Comparison of ENCODE assay signal across 12 cellular contexts in genomic region chr1:166924829-166925541, GRCh38. TPM values are rescaled to one million over a fixed set of nuclear protein-coding genes. Genes with fewer than 3 reads are reported as not detected.
A peak's percentile ranks its signal among the peaks of the same experiment; 100 is the strongest.
DNase-seq lines count a peak whose midpoint lies in the region; ATAC-seq, FAIRE-seq and TF ChIP-seq lines count a peak whose summit lies in the region.
"Had no signal": no experiment of that assay in that cellular context is flagged by ENCODE, and none has a peak within 500 bp of the region (broad histone marks: within the 10 kb centered on the region; RNA-seq: fewer than 3 reads in every experiment).

No MANE protein-coding gene starts in this region.

- no peak overlapping the region for H3K4me2 ChIP-seq in HepG2 (ENCODE audit: low read depth, low read length)

- H3K27ac ChIP-seq in HepG2 (ENCODE audit: extremely low read length, insufficient read depth, low read length) (no peak overlapping the region), aorta (ENCODE audit: low read depth in 1 of 2, low read length in 2 of 2) (no peak overlapping the region)
- H3K27ac ChIP-seq: prostate gland had no signal

- no peak overlapping the region for H3K9ac ChIP-seq in HepG2 (ENCODE audit: insufficient read depth, low read depth, low read length)

- H3K4me1 Mint-ChIP-seq in activated CD8-positive, alpha-beta T cell treated with anti-CD3 and anti-CD28 coated beads, Interleukin-2, amount 10 ng/mL, durations not matched to agents 7 days and 5 days (ENCODE audit: low read depth), result peaks cover 1% of the 10 kb centered on the region

- CTCF ChIA-PET in HepG2 (lab: Yijun Ruan, JAX; ENCODE audit: low intra/inter-chr PET ratio, low total read pairs), result no interaction called here
- CTCF ChIA-PET in activated CD8-positive, alpha-beta T cell treated with anti-CD3 and anti-CD28 coated beads, Interleukin-2, amount 10 ng/mL, durations not matched to agents 7 days and 5 days (lab: Charles Lee), result interaction anchor here (1.5 to 5.0 kb wide), 2 partner anchors 15 to 133 kb away, joined by 6 to 25 read pairs; no protein-coding TSS in a partner anchor

- TF ChIP-seq EP300 in HepG2 (IDR thresholded peaks at IDR 0.05; ENCODE audit: low read depth in 2 of 2, low read length in 2 of 2) (no peak), HepG2 (CRISPR knock-in tag; IDR thresholded peaks at IDR 0.05; ENCODE audit: borderline replicate concordance) (no peak)

- H3K9me3 Mint-ChIP-seq in activated CD8-positive, alpha-beta T cell treated with anti-CD3 and anti-CD28 coated beads, Interleukin-2, amount 10 ng/mL, durations not matched to agents 7 days and 5 days (ENCODE audit: insufficient read depth), result no peaks in the 10 kb centered on the region
- H3K9me3 Mint-ChIP-seq: T-helper 1 cell treated with Interleukin-12 subunit alpha and Interleukin-12 subunit beta and Interleukin-4 antibody, amounts not matched to agents 30 μg/mL and 1 μg/mL, for 36 hours had no signal

- no peak overlapping the region for H3K4me3 Mint-ChIP-seq in activated CD8-positive, alpha-beta T cell treated with anti-CD3 and anti-CD28 coated beads, Interleukin-2, amount 10 ng/mL, durations not matched to agents 7 days and 5 days
- H3K4me3 Mint-ChIP-seq: T-helper 1 cell treated with Interleukin-12 subunit alpha and Interleukin-12 subunit beta and Interleukin-4 antibody, amounts not matched to agents 30 μg/mL and 1 μg/mL, for 36 hours had no signal

- POLR2A ChIA-PET in HepG2 (lab: Yijun Ruan, JAX), result no interaction called here
- POLR2A ChIA-PET in activated CD8-positive, alpha-beta T cell treated with anti-CD3 and anti-CD28 coated beads, Interleukin-2, amount 10 ng/mL, durations not matched to agents 7 days and 5 days (lab: Charles Lee), result no interaction called here

- no peaks in the 10 kb centered on the region for H3K9me3 ChIP-seq in HepG2 (ENCODE audit: low read length)
- H3K9me3 ChIP-seq in aorta (ENCODE audit: control insufficient read depth, low read length), result peaks cover 1% of the 10 kb centered on the region
- H3K9me3 ChIP-seq: prostate gland had no signal

- no peak overlapping the region for H3K4me3 ChIP-seq in HepG2 (replicated peaks in 1 of 3; ENCODE audit: insufficient read depth in 1 of 3, low read depth in 2 of 3, low read length in 3 of 3)
- no peak overlapping the region for H3K4me3 ChIP-seq in aorta (ENCODE audit: low read length in 2 of 2)
- H3K4me3 ChIP-seq: prostate gland had no signal

- no peak for TF ChIP-seq CTCF in HepG2 (CRISPR knock-in tag; IDR thresholded peaks at IDR 0.05)

- intact Hi-C loops in HepG2 (cut with micrococcal nuclease; ENCODE audit: unreplicated experiment), result no loop called here
- intact Hi-C loops in aorta (cut with DNase I), result no loop called here

- H2AFZ ChIP-seq in HepG2 (ENCODE audit: low read length), result no peak overlapping the region

- H3K27me3 Mint-ChIP-seq in activated CD8-positive, alpha-beta T cell treated with anti-CD3 and anti-CD28 coated beads, Interleukin-2, amount 10 ng/mL, durations not matched to agents 7 days and 5 days (ENCODE audit: low read depth), result peaks cover 25% of the 10 kb centered on the region

- H3K36me3 ChIP-seq in HepG2 (replicated peaks in 1 of 2; ENCODE audit: control insufficient read depth in 1 of 2, insufficient read depth in 2 of 2, low read length in 2 of 2) (no peaks in the 10 kb centered on the region), aorta (ENCODE audit: control insufficient read depth in 1 of 2, insufficient read depth in 2 of 2, low read length in 1 of 2) (no peaks in the 10 kb centered on the region)
- H3K36me3 ChIP-seq: prostate gland had no signal

- ATAC-seq in GM18858 (IDR thresholded peaks at IDR 0.05; ENCODE audit: unreplicated experiment) (peak; percentile 80), GM21717 (IDR thresholded peaks at IDR 0.05; ENCODE audit: unreplicated experiment) (peak; percentile 82), HG03520 (IDR thresholded peaks at IDR 0.05; ENCODE audit: unreplicated experiment) (peak; percentile 74), HepG2 (no peak), aorta (ENCODE audit: low FRiP score) (no peak)
- no peak for ATAC-seq in activated CD8-positive, alpha-beta T cell treated with anti-CD3 and anti-CD28 coated beads, Interleukin-2, amount 10 ng/mL, durations not matched to agents 7 days and 5 days

- 26% methylated on average over 3 of the region's 3 CpGs for WGBS in HepG2 (ENCODE audit: low lambda C conversion rate)
- WGBS in aorta, 2 donors, result 76 to 95% methylated on average over 3 of the region's 3 CpGs

- H3K79me2 ChIP-seq in HepG2 (ENCODE audit: insufficient read depth, low read length), result no peaks in the 10 kb centered on the region

- no peaks in the 10 kb centered on the region for H4K20me1 ChIP-seq in HepG2 (ENCODE audit: insufficient read depth, low read length)

- peaks cover 5% of the 10 kb centered on the region; the same call in 1 of the 2 replicates for H3K4me1 ChIP-seq in HepG2 (ENCODE audit: insufficient read depth, low read length)
- H3K4me1 ChIP-seq in aorta (ENCODE audit: control insufficient read depth in 1 of 2, insufficient read depth in 2 of 2, low read length in 2 of 2), result no peaks in the 10 kb centered on the region
- H3K4me1 ChIP-seq: prostate gland had no signal

- H3K36me3 Mint-ChIP-seq in activated CD8-positive, alpha-beta T cell treated with anti-CD3 and anti-CD28 coated beads, Interleukin-2, amount 10 ng/mL, durations not matched to agents 7 days and 5 days (ENCODE audit: low read depth), result peaks cover 6% of the 10 kb centered on the region

- no TSS peak for BruUV-seq in HepG2 (replicated peaks; lab: Mats Ljungman, UMichigan)

- no peak overlapping the region for H3K27ac Mint-ChIP-seq in activated CD8-positive, alpha-beta T cell treated with anti-CD3 and anti-CD28 coated beads, Interleukin-2, amount 10 ng/mL, durations not matched to agents 7 days and 5 days
- H3K27ac Mint-ChIP-seq: T-helper 1 cell treated with Interleukin-12 subunit alpha and Interleukin-12 subunit beta and Interleukin-4 antibody, amounts not matched to agents 30 μg/mL and 1 μg/mL, for 36 hours had no signal

- DNase-seq in HepG2 (ENCODE audit: low spot score) (no peak), T-helper 9 cell (no peak), NCI-H524 treated with DMSO at 0.1 percent for 48 hours (lab: John Stamatoyannopoulos, UW) (no peak), aorta (no peak)
- no peak for DNase-seq in activated CD8-positive, alpha-beta T cell treated with anti-CD3 and anti-CD28 coated beads, Interleukin-2, amount 10 ng/mL, durations not matched to agents 7 days and 5 days
- DNase-seq: DND-41, NCI-H1694 treated with DMSO at 0.1 percent for 48 hours had no signal

- FAIRE-seq in HepG2 (lab: Jason Lieb, UNC), result no peak

- no peak for TF ChIP-seq POLR2A in HepG2 (IDR thresholded peaks at IDR 0.05; ENCODE audit: insufficient read depth in 1 of 2, low read depth in 2 of 2, low read length in 2 of 2)

- TF ChIP-seq RAD21 in HepG2 (CRISPR knock-in tag; IDR thresholded peaks at IDR 0.05), result no peak

- in situ Hi-C loops in HepG2 (cut with HindIII; ENCODE audit: extremely low pct_ligation_motif_present, low pct_unique_long_range_greater_than_20kb), result no loop called here

- peaks cover 4 to 14% of the 10 kb centered on the region in 2 experiments; a peak in 3 of 5 replicates for H3K27me3 ChIP-seq in HepG2 (ENCODE audit: control insufficient read depth in 1 of 2, insufficient read depth in 2 of 2, low read length in 2 of 2)
- H3K27me3 ChIP-seq in aorta (ENCODE audit: control insufficient read depth in 1 of 2, insufficient read depth in 2 of 2, low read length in 1 of 2), result no peaks in the 10 kb centered on the region

RNA-seq across cellular contexts. Expression of gene TADA1, which starts 48.9 kb away (rescaled TPM):
- 28.3 and 38.1 TPM in 2 replicates for total RNA-seq in HepG2 (2016; rRNA removed; fragmentation: Illumina TruSeq; extraction: Trizol)
- total RNA-seq in HepG2 (2016; cell fraction: cytosol; rRNA removed; fragmentation: Illumina TruSeq; extraction: Trizol; ENCODE audit: low read depth), result 9.2 and 10.8 TPM in 2 replicates
- total RNA-seq in HepG2 (2016; cell fraction: insoluble cytoplasmic fraction; rRNA removed; fragmentation: Illumina TruSeq; extraction: Trizol), result 27.2 and 37.8 TPM in 2 replicates
- total RNA-seq in HepG2 (2016; cell fraction: membrane; rRNA removed; fragmentation: Illumina TruSeq; extraction: Trizol), result 19.5 and 22.1 TPM in 2 replicates
- 25.7 and 26.6 TPM in 2 replicates for total RNA-seq in HepG2 (2016; cell fraction: nucleus; rRNA removed; fragmentation: Illumina TruSeq; extraction: Trizol)
- polyA plus RNA-seq in HepG2 (2011; rRNA removed), result 21.3 and 29.1 TPM in 2 replicates
- polyA plus RNA-seq in HepG2 (2011; cell fraction: cytosol; rRNA removed), result 15.5 and 21.7 TPM in 2 replicates
- polyA plus RNA-seq in HepG2 (2011; cell fraction: nucleus; rRNA removed), result 27.8 and 28.0 TPM in 2 replicates
- polyA plus RNA-seq in HepG2 (2012), result 13.9 and 20.0 TPM in 2 replicates
- polyA plus RNA-seq in HepG2 (2016; cell fraction: cytosol; fragmentation: Illumina TruSeq; extraction: Trizol; ENCODE audit: low read depth), result 2.2 TPM in 2 replicates
- polyA plus RNA-seq in HepG2 (2016; cell fraction: insoluble cytoplasmic fraction; fragmentation: Illumina TruSeq; extraction: Trizol; ENCODE audit: low read depth), result 39.2 and 41.6 TPM in 2 replicates
- 6.4 and 6.7 TPM in 2 replicates for polyA plus RNA-seq in HepG2 (2016; cell fraction: membrane; fragmentation: Illumina TruSeq; extraction: Trizol; ENCODE audit: low read depth)
- polyA plus RNA-seq in HepG2 (2016; cell fraction: nucleus; fragmentation: Illumina TruSeq; extraction: Trizol; ENCODE audit: insufficient read depth, low read depth), result 40.2 and 43.1 TPM in 2 replicates
- polyA minus RNA-seq in HepG2 (2011; rRNA and poly(A)+ RNA removed; ENCODE audit: low replicate concordance), result 14.9 and 18.3 TPM in 2 replicates
- polyA minus RNA-seq in HepG2 (2011; cell fraction: cytosol; rRNA and poly(A)+ RNA removed), result 12.7 and 15.2 TPM in 2 replicates
- polyA minus RNA-seq in HepG2 (2011; cell fraction: nucleus; rRNA and poly(A)+ RNA removed), result 22.0 and 27.1 TPM in 2 replicates
- total RNA-seq in activated CD8-positive, alpha-beta T cell treated with anti-CD3 and anti-CD28 coated beads, Interleukin-2, amount 10 ng/mL, durations not matched to agents 7 days and 5 days, result 10 to 100 TPM; 12.9 to 13.6 TPM
- 1 to 10 TPM; 7.0 to 9.4 TPM for total RNA-seq in aorta
- polyA plus RNA-seq in aorta, result 1 to 10 TPM; 6.1 to 6.3 TPM

RNA-seq across cellular contexts. Expression of gene ILDR2, which starts 50.4 kb away (rescaled TPM):
- total RNA-seq in HepG2 (2016; rRNA removed; fragmentation: Illumina TruSeq; extraction: Trizol) (0.04 and 0.17 TPM in 2 replicates), aorta (under 1 TPM; 0.42 to 0.66 TPM)
- total RNA-seq in HepG2 (2016; cell fraction: cytosol; rRNA removed; fragmentation: Illumina TruSeq; extraction: Trizol; ENCODE audit: low read depth), result not detected in 2 replicates
- 0.10 and 0.13 TPM in 2 replicates for total RNA-seq in HepG2 (2016; cell fraction: insoluble cytoplasmic fraction; rRNA removed; fragmentation: Illumina TruSeq; extraction: Trizol)
- total RNA-seq in HepG2 (2016; cell fraction: membrane; rRNA removed; fragmentation: Illumina TruSeq; extraction: Trizol), result 0.14 and 0.19 TPM in 2 replicates
- total RNA-seq in HepG2 (2016; cell fraction: nucleus; rRNA removed; fragmentation: Illumina TruSeq; extraction: Trizol), result 0.09 and 0.13 TPM in 2 replicates
- polyA plus RNA-seq in HepG2 (2011; rRNA removed) (0.10 TPM in 1 of 2 replicates, not detected in the other), aorta (not detected)
- under 0.01 and 0.01 TPM in 2 replicates for polyA plus RNA-seq in HepG2 (2011; cell fraction: cytosol; rRNA removed)
- polyA plus RNA-seq in HepG2 (2011; cell fraction: nucleus; rRNA removed), result not detected in 2 replicates
- polyA plus RNA-seq in HepG2 (2012), result not detected in 2 replicates
- 0.07 and 0.08 TPM in 2 replicates for polyA plus RNA-seq in HepG2 (2016; cell fraction: cytosol; fragmentation: Illumina TruSeq; extraction: Trizol; ENCODE audit: low read depth)
- 0.08 TPM in 1 of 2 replicates, not detected in the other for polyA plus RNA-seq in HepG2 (2016; cell fraction: insoluble cytoplasmic fraction; fragmentation: Illumina TruSeq; extraction: Trizol; ENCODE audit: low read depth)
- polyA plus RNA-seq in HepG2 (2016; cell fraction: membrane; fragmentation: Illumina TruSeq; extraction: Trizol; ENCODE audit: low read depth), result 0.07 and 0.10 TPM in 2 replicates
- 0.07 and 0.27 TPM in 2 replicates for polyA plus RNA-seq in HepG2 (2016; cell fraction: nucleus; fragmentation: Illumina TruSeq; extraction: Trizol; ENCODE audit: insufficient read depth, low read depth)
- polyA minus RNA-seq in HepG2 (2011; rRNA and poly(A)+ RNA removed; ENCODE audit: low replicate concordance), result not detected in 2 replicates
- polyA minus RNA-seq in HepG2 (2011; cell fraction: cytosol; rRNA and poly(A)+ RNA removed), result not detected in 2 replicates
- polyA minus RNA-seq in HepG2 (2011; cell fraction: nucleus; rRNA and poly(A)+ RNA removed), result under 0.01 TPM in 1 of 2 replicates, not detected in the other
- total RNA-seq in activated CD8-positive, alpha-beta T cell treated with anti-CD3 and anti-CD28 coated beads, Interleukin-2, amount 10 ng/mL, durations not matched to agents 7 days and 5 days, result 1 to 10 TPM; 4.3 to 5.0 TPM

Comparison
In these comparisons a context has a peak if more than half of its experiments do, and no peak if none do; other contexts are left out.
1. ATAC-seq: peak in GM18858 (single experiment), GM21717 (single experiment) and HG03520 (single experiment); none in HepG2 (single experiment), activated CD8-positive, alpha-beta T cell treated with anti-CD3 and anti-CD28 coated beads, Interleukin-2, amount 10 ng/mL, durations not matched to agents 7 days and 5 days (single experiment) and aorta (single experiment).